Comparison of ENCODE assay signal across 11 cellular contexts in the genomic region with DNA sequence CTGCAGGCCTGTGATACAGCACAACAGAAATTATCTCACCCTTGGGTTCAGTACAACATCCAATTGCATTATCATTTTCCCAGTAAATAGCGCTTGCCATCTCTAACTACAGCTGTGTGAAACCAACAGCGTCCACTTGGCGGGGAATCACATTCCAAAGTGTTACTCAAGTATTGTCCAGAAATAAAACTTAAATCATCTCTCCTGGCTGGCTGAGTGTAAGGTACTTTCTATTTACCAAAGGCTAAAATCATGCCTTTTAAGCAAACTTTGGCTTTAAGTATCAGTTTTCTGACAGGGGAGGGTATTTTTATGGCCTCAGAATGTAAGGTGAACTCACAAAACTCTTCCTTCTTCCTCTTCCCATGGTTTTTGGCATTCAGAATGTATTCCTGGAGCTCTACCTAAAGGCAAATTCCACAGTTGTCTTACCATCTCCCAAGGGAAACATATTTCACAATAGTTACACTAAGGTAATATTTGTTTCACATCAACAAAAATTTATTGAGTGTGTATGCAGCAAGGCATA.
DNase-seq lines count a peak whose midpoint lies in the region; TF ChIP-seq lines count a peak whose summit lies in the region.
"Had no signal": no experiment of that assay in that cellular context is flagged by ENCODE, and none has a peak within 500 bp of the region (broad histone marks: within the 10 kb centered on the region; RNA-seq: fewer than 3 reads in every experiment).

No MANE protein-coding gene starts in this region.

- intact Hi-C loops in PC-9 (cut with micrococcal nuclease; ENCODE audit: unreplicated experiment), result no loop called here
- intact Hi-C loops in esophagus muscularis mucosa (cut with DNase I), result no loop called here
- intact Hi-C loops in transverse colon (cut with DNase I; ENCODE audit: low total_unique reads), result no loop called here
- intact Hi-C loops in head of caudate nucleus (cut with DNase I), result no loop called here

- no peak overlapping the region for H3K27ac ChIP-seq in PC-9
- peak overlapping the region; percentile 37 to 71 (median 58) for H3K27ac ChIP-seq in esophagus muscularis mucosa (replicated peaks in 1 of 4)
- peak overlapping the region; percentile 46 for H3K27ac ChIP-seq in muscle layer of colon (ENCODE audit: low read depth, low read length)
- H3K27ac ChIP-seq in transverse colon, result peak overlapping the region in 2 of 4 donors; percentile 42 to 54

- WGBS in esophagus muscularis mucosa, result 69% methylated on average over 3 of the region's 3 CpGs
- 78% methylated on average over 3 of the region's 3 CpGs; no CpG with 5 or more reads in 1 of the 2 donors for WGBS in transverse colon (ENCODE audit: low coverage in 1 of 2), 2 donors

- H2AFZ ChIP-seq in PC-9, result no peak overlapping the region

- CTCF ChIA-PET in PC-9 (lab: Charles Lee), result no interaction called here

- H3F3A ChIP-seq in PC-9 (ENCODE audit: insufficient read depth, low read depth), result no peaks in the 10 kb centered on the region

- POLR2A ChIA-PET in PC-9 (lab: Charles Lee; ENCODE audit: unreplicated experiment), result no interaction called here

- H3K36me3 ChIP-seq in PC-9 (ENCODE audit: low read depth) (no peaks in the 10 kb centered on the region), esophagus muscularis mucosa (no peaks in the 10 kb centered on the region), muscle layer of colon (ENCODE audit: insufficient read depth, low read length) (no peaks in the 10 kb centered on the region), transverse colon (no peaks in the 10 kb centered on the region)

- no peaks in the 10 kb centered on the region for H3K4me1 ChIP-seq in PC-9 (replicated peaks; ENCODE audit: insufficient read depth)
- H3K4me1 ChIP-seq in esophagus muscularis mucosa, result peaks cover 10 to 20% (median 17%) of the 10 kb centered on the region in 4 donors
- peaks cover 19% of the 10 kb centered on the region for H3K4me1 ChIP-seq in muscle layer of colon (ENCODE audit: insufficient read depth, low read length)
- H3K4me1 ChIP-seq in transverse colon, result no peaks in the 10 kb centered on the region

- H3K9ac ChIP-seq in muscle layer of colon (ENCODE audit: low read length), result no peak overlapping the region

- peak overlapping the region; percentile 4; the same call in 1 of the 2 replicates for H3K4me2 ChIP-seq in PC-9

- no TSS peak for BruUV-seq in PC-9 (replicated peaks; lab: Mats Ljungman, UMichigan)

- H3K9me3 ChIP-seq in PC-9 (ENCODE audit: insufficient read depth, low read depth), result no peaks in the 10 kb centered on the region
- H3K9me3 ChIP-seq in esophagus muscularis mucosa, result no peaks in the 10 kb centered on the region
- no peaks in the 10 kb centered on the region for H3K9me3 ChIP-seq in muscle layer of colon (ENCODE audit: low read length)
- H3K9me3 ChIP-seq in transverse colon, result no peaks in the 10 kb centered on the region

- in situ Hi-C loops in transverse colon (cut with MboI; ENCODE audit: low pct_ligation_motif_present in 1 of 4, low pct_unique_long_range_greater_than_20kb in 1 of 4, low sequenced_read_pairs in 3 of 4), result no loop called here

- H3K79me2 ChIP-seq in PC-9 (ENCODE audit: low read depth), result no peaks in the 10 kb centered on the region

- TF ChIP-seq CTCF in PC-9 (conservative IDR thresholded peaks at IDR 0.05) (no peak), esophagus muscularis mucosa (IDR thresholded peaks at IDR 0.05) (peak in 1 of 3 experiments; percentile 33), transverse colon (IDR thresholded peaks at IDR 0.05) (peak in 1 of 5 experiments; percentile 17)

- no peak for TF ChIP-seq POLR2A in esophagus muscularis mucosa (IDR thresholded peaks at IDR 0.05; ENCODE audit: low read depth)
- TF ChIP-seq POLR2A in transverse colon (IDR thresholded peaks at IDR 0.05), result no peak

- DNase-seq in PC-9 (peak in 1 of 2 experiments; percentile 71), esophagus muscularis mucosa (ENCODE audit: extremely low spot score) (no peak), transverse colon (peak; percentile 14), iPS-NIHi11 (ENCODE audit: low spot score) (no peak), head of caudate nucleus (no peak)
- DNase-seq in activated CD8-positive, alpha-beta memory T cell treated with anti-CD3 and anti-CD28 coated beads, Interleukin-2, amount 50 U/mL, for 48 hours, result no peak
- DNase-seq: activated CD4-positive, alpha-beta memory T cell treated with anti-CD3 and anti-CD28 coated beads, Interleukin-2, amount 10 ng/mL, durations not matched to agents 7 days and 5 days; Karpas-422; NCI-H510A treated with DMSO at 0.1 percent for 48 hours; stimulated activated CD4-positive, alpha-beta T cell treated with anti-CD3 and anti-CD28 coated beads, Interleukin-15, amount 100 ng/mL, for 24 hours had no signal

- TF ChIP-seq EP300 in esophagus muscularis mucosa (IDR thresholded peaks at IDR 0.05) (no peak), transverse colon (IDR thresholded peaks at IDR 0.05; ENCODE audit: low read depth) (no peak)

- no peaks in the 10 kb centered on the region for H3K9me2 ChIP-seq in PC-9 (ENCODE audit: insufficient read depth)

- no peak overlapping the region for H3K4me3 ChIP-seq in PC-9
- H3K4me3 ChIP-seq in esophagus muscularis mucosa, result no peak overlapping the region
- no peak overlapping the region for H3K4me3 ChIP-seq in muscle layer of colon (ENCODE audit: low read depth in 1 of 2, low read length in 2 of 2)
- H3K4me3 ChIP-seq in transverse colon, result no peak overlapping the region

- H4K20me1 ChIP-seq in PC-9 (ENCODE audit: insufficient read depth), result no peaks in the 10 kb centered on the region

- no peaks in the 10 kb centered on the region for H3K27me3 ChIP-seq in PC-9 (ENCODE audit: insufficient read depth, low read depth)
- H3K27me3 ChIP-seq in esophagus muscularis mucosa, result no peaks in the 10 kb centered on the region
- H3K27me3 ChIP-seq in muscle layer of colon (ENCODE audit: control insufficient read depth in 1 of 2, insufficient read depth in 2 of 2, low read length in 2 of 2), result no peaks in the 10 kb centered on the region
- no peaks in the 10 kb centered on the region for H3K27me3 ChIP-seq in transverse colon
